ENCODE assay signal across 22 cellular contexts in the genomic region with DNA sequence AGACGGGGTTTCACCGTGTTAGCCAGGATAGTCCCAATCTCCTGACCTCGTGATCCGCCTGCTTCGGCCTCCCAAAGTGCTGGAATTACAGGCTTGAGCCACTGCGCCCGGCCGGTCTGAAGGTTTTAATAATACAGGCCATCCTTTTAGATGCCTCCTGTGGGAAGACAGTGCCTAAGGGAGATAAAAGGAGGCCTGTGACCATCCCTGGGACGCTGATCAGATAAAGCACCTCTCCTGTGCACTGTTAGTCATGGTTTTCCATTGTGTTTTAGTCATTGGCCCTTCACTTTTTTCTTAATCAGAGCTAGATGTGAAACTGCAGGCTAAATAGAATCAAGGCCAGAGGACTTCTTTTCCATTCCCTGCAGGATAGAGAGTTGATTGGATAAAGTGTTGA. TPM values are rescaled to one million over a fixed set of nuclear protein-coding genes. Genes with fewer than 3 reads are reported as not detected.
DNase-seq lines count a peak whose midpoint lies in the region; ATAC-seq, FAIRE-seq and TF ChIP-seq lines count a peak whose summit lies in the region.
"Had no signal": no experiment of that assay in that cellular context is flagged by ENCODE, and none has a peak within 500 bp of the region (broad histone marks: within the 10 kb centered on the region; RNA-seq: fewer than 3 reads in every experiment).

No MANE protein-coding gene starts in this region.

- no peak overlapping the region for H3K4me3 ChIP-seq in K562
- H3K4me3 ChIP-seq in GM23338, result no peak overlapping the region

- POLR2A ChIA-PET in activated CD4-positive, alpha-beta T cell treated with anti-CD3 and anti-CD28 coated beads for 36 hours (lab: Charles Lee), result interaction anchor here (0.6 kb wide), 1 partner anchor 137 kb away, joined by 3 read pairs; the partner anchor contains the start of gene POP5
- POLR2A ChIA-PET in K562 (lab: Yijun Ruan, JAX), result no interaction called here

- TF ChIP-seq CTCF in VCaP (conservative IDR thresholded peaks at IDR 0.05) (no peak), K562 (IDR thresholded peaks at IDR 0.05 in 2 of 3, conservative IDR thresholded peaks at IDR 0.05 in 1 of 3; ENCODE audit: insufficient read depth in 2 of 3, low read depth in 1 of 3, low read length in 3 of 3) (no peak), nephron (IDR thresholded peaks at IDR 0.05; ENCODE audit: unreplicated experiment in 3 of 3) (no peak), GM23338 (conservative IDR thresholded peaks at IDR 0.05; ENCODE audit: low read depth in 2 of 2) (no peak)

- no peak overlapping the region for H3K4me3 Mint-ChIP-seq in activated CD4-positive, alpha-beta T cell treated with anti-CD3 and anti-CD28 coated beads for 36 hours
- H3K4me3 Mint-ChIP-seq in nephron, result no peak overlapping the region
- no peak overlapping the region for H3K4me3 Mint-ChIP-seq in GM23338

- H3K79me2 ChIP-seq in K562 (ENCODE audit: control insufficient read depth, insufficient read depth, low read length) (no peaks in the 10 kb centered on the region), GM23338 (replicated peaks; ENCODE audit: insufficient read depth) (peaks cover 18% of the 10 kb centered on the region; the same call in 1 of the 2 replicates)

- H3K9ac ChIP-seq in K562 (ENCODE audit: insufficient read depth in 1 of 2, low read depth in 2 of 2, low read length in 2 of 2), result no peak overlapping the region

- peaks cover 69% of the 10 kb centered on the region for H3K36me3 Mint-ChIP-seq in activated CD4-positive, alpha-beta T cell treated with anti-CD3 and anti-CD28 coated beads for 36 hours (ENCODE audit: low read depth)
- peaks cover 76% of the 10 kb centered on the region for H3K36me3 Mint-ChIP-seq in nephron (ENCODE audit: low read depth)
- H3K36me3 Mint-ChIP-seq in GM23338 (ENCODE audit: low read depth), result peaks cover 93% of the 10 kb centered on the region

- H3K9me3 ChIP-seq in K562 (replicated peaks; ENCODE audit: control insufficient read depth, insufficient read depth, low read depth, low read length), result no peaks in the 10 kb centered on the region

- H3K4me2 ChIP-seq in K562 (ENCODE audit: insufficient read depth, low read length), result no peak overlapping the region
- no peak overlapping the region for H3K4me2 ChIP-seq in GM23338

- DNase-seq in activated CD4-positive, alpha-beta T cell treated with anti-CD3 and anti-CD28 coated beads for 36 hours, result no peak
- no peak for DNase-seq in activated CD4-positive, alpha-beta T cell treated with anti-CD3 and anti-CD28 coated beads, Interleukin-2, amount 50 U/mL, for 1 hour
- DNase-seq in K562 (ENCODE audit: extremely low read depth in 1 of 4, low spot score in 3 of 4), result no peak
- no peak for DNase-seq in GM23338 (ENCODE audit: low spot score)
- DNase-seq in SIG-M5 (lab: John Stamatoyannopoulos, UW), result no peak
- no peak for DNase-seq in DMS153 (lab: John Stamatoyannopoulos, UW)
- DNase-seq: 8988T, ACHN, Karpas-422, NCI-H1092, NCI-H1417 treated with DMSO at 0.1 percent for 48 hours, NCI-H1694 treated with DMSO at 0.1 percent for 48 hours, NCI-H2081, NCI-H2227 treated with DMSO at 0.1 percent for 48 hours, NCI-H69, RPMI8226, SHP77 had no signal

- no peaks in the 10 kb centered on the region for H3K9me2 ChIP-seq in GM23338 (ENCODE audit: insufficient read depth)

- H2AFZ ChIP-seq in K562 (ENCODE audit: low read depth, low read length) (no peak overlapping the region), GM23338 (no peak overlapping the region)

- H3K9me3 Mint-ChIP-seq in activated CD4-positive, alpha-beta T cell treated with anti-CD3 and anti-CD28 coated beads for 36 hours (ENCODE audit: low read depth), result no peaks in the 10 kb centered on the region
- H3K9me3 Mint-ChIP-seq in nephron (no peaks in the 10 kb centered on the region), GM23338 (no peaks in the 10 kb centered on the region)
- H3K9me3 Mint-ChIP-seq: IgD-negative memory B cell had no signal

- no peak for TF ChIP-seq RAD21 in K562 (CRISPR knock-in tag; conservative IDR thresholded peaks at IDR 0.05 in 1 of 2, IDR thresholded peaks at IDR 0.05 in 1 of 2)

- peak overlapping the region; percentile 38 for H3K27ac Mint-ChIP-seq in activated CD4-positive, alpha-beta T cell treated with anti-CD3 and anti-CD28 coated beads for 36 hours
- peak overlapping the region in 2 of 3 experiments; percentile 9 to 98 for H3K27ac Mint-ChIP-seq in nephron
- no peak overlapping the region for H3K27ac Mint-ChIP-seq in GM23338

- H3K27ac ChIP-seq in VCaP (peak overlapping the region; percentile 44; the same call in 1 of the 2 replicates), K562 (ENCODE audit: extremely low read depth, low read depth, low read length) (no peak overlapping the region), GM23338 (ENCODE audit: low read depth) (no peak overlapping the region)
- H3K27ac ChIP-seq: HL-60 had no signal

- H3K27me3 Mint-ChIP-seq in activated CD4-positive, alpha-beta T cell treated with anti-CD3 and anti-CD28 coated beads for 36 hours, result no peaks in the 10 kb centered on the region
- H3K27me3 Mint-ChIP-seq in nephron (ENCODE audit: low read depth) (no peaks in the 10 kb centered on the region), GM23338 (ENCODE audit: insufficient read depth, low read depth, poor library complexity) (peaks cover 7% of the 10 kb centered on the region)
- H3K27me3 Mint-ChIP-seq: IgD-negative memory B cell had no signal

- CTCF ChIA-PET in activated CD4-positive, alpha-beta T cell treated with anti-CD3 and anti-CD28 coated beads for 36 hours (lab: Charles Lee), result interaction anchor here (0.6 to 0.7 kb wide), 2 partner anchors 9 to 180 kb away, joined by 3 read pairs; no protein-coding TSS in a partner anchor
- CTCF ChIA-PET in K562 (lab: Yijun Ruan, JAX; ENCODE audit: low intra/inter-chr PET ratio), result no interaction called here

- H3K9me1 ChIP-seq in K562 (ENCODE audit: control insufficient read depth, insufficient read depth, low read length), result no peaks in the 10 kb centered on the region

- peaks cover 7% of the 10 kb centered on the region; the same call in 1 of the 2 replicates for H3F3A ChIP-seq in GM23338 (replicated peaks; ENCODE audit: low read depth)

- TF ChIP-seq EP300 in K562 (IDR thresholded peaks at IDR 0.05; ENCODE audit: low read length), result no peak

- no peak for ATAC-seq in activated CD4-positive, alpha-beta T cell treated with anti-CD3 and anti-CD28 coated beads for 36 hours
- ATAC-seq in K562 (no peak), GM23338 (no peak)

- FAIRE-seq in K562 (lab: Jason Lieb, UNC), result no peak
- FAIRE-seq: H54 had no signal

- intact Hi-C loops in activated CD4-positive, alpha-beta T cell treated with anti-CD3 and anti-CD28 coated beads for 36 hours (cut with DNase I, micrococcal nuclease), result loop anchor here in 1 of 2 experiments (10.0 kb wide), 1 partner anchor 393 kb away; the partner anchor contains the start of gene PLA2G1B
- intact Hi-C loops in K562 (cut with micrococcal nuclease), result no loop called here

- H3K36me3 ChIP-seq in K562 (ENCODE audit: control insufficient read depth, insufficient read depth, low read length) (peaks cover 87% of the 10 kb centered on the region), GM23338 (ENCODE audit: insufficient read depth) (peaks cover 61% of the 10 kb centered on the region)

- no peaks in the 10 kb centered on the region for H3K27me3 ChIP-seq in K562 (ENCODE audit: control insufficient read depth in 2 of 2, insufficient read depth in 2 of 2, low read length in 2 of 2)
- H3K27me3 ChIP-seq in GM23338 (ENCODE audit: insufficient read depth), result no peaks in the 10 kb centered on the region

- H3K4me1 Mint-ChIP-seq in activated CD4-positive, alpha-beta T cell treated with anti-CD3 and anti-CD28 coated beads for 36 hours, result peaks cover 22% of the 10 kb centered on the region
- H3K4me1 Mint-ChIP-seq in nephron (peaks cover 5% of the 10 kb centered on the region), GM23338 (peaks cover 2% of the 10 kb centered on the region)

- peaks cover 8% of the 10 kb centered on the region; the same call in 1 of the 2 replicates for H4K20me1 ChIP-seq in K562 (replicated peaks; ENCODE audit: control insufficient read depth, insufficient read depth, low read length)
- peaks cover 26% of the 10 kb centered on the region for H4K20me1 ChIP-seq in GM23338 (replicated peaks; ENCODE audit: insufficient read depth)

- BruUV-seq in K562 (replicated peaks; lab: Mats Ljungman, UMichigan), result no TSS peak

- in situ Hi-C loops in K562 (cut with MboI), result no loop called here

- no peak for TF ChIP-seq POLR2A in K562 (conservative IDR thresholded peaks at IDR 0.05)

- H3K4me1 ChIP-seq in K562 (replicated peaks in 1 of 2; ENCODE audit: control insufficient read depth in 2 of 2, insufficient read depth in 2 of 2, low read length in 2 of 2), result peaks cover 22 to 32% of the 10 kb centered on the region in 2 experiments; a peak in 4 of 5 replicates
- no peaks in the 10 kb centered on the region for H3K4me1 ChIP-seq in GM23338 (ENCODE audit: insufficient read depth)

- WGBS in K562 (ENCODE audit: insufficient coverage, low coverage, missing lambda C conversion rate), result 73% methylated on average over 9 of the region's 9 CpGs

RNA-seq across cellular contexts. Expression of gene ACADS, which starts 7.6 kb away (rescaled TPM):
- total RNA-seq in activated CD4-positive, alpha-beta T cell treated with anti-CD3 and anti-CD28 coated beads for 36 hours, result 10 to 100 TPM; 10.1 to 17.4 TPM
- 6.2 and 32.9 TPM in 2 replicates for total RNA-seq in K562 (2011; cell fraction: chromatin; rRNA removed; ENCODE audit: low replicate concordance)
- 34.2 and 46.8 TPM in 2 replicates for total RNA-seq in K562 (2011; cell fraction: nucleolus; rRNA removed)
- total RNA-seq in K562 (2011; cell fraction: nucleoplasm; rRNA removed), result 17.8 and 18.3 TPM in 2 replicates
- total RNA-seq in K562 (2014; rRNA removed) (20.2 and 20.3 TPM in 2 replicates), K562 (2014; rRNA removed; fragmentation: Illumina TruSeq; extraction: Trizol) (2.1 and 3.1 TPM in 2 replicates), K562 (2015; rRNA removed; fragmentation: Illumina TruSeq; extraction: Trizol) (8.8 and 9.0 TPM in 2 replicates), K562 (2021) (17.2 and 18.5 TPM in 2 replicates)
- polyA plus RNA-seq in K562 (2011; rRNA removed) (13.6 and 14.1 TPM in 2 replicates), K562 (2014; fragmentation: Illumina TruSeq; extraction: Trizol) (3.3 and 8.3 TPM in 2 replicates), K562 (2014; fragmentation: Nextera tagmentation; extraction: Ambion mirVana) (under 1 TPM; 0.06 to 0.14 TPM), K562 (2014; rRNA removed) (18.3 and 20.3 TPM in 2 replicates), GM23338 (2016; fragmentation: Nextera tagmentation; extraction: Ambion mirVana) (3.1 and 4.2 TPM in 2 replicates)
- 15.7 and 34.6 TPM in 2 replicates for polyA plus RNA-seq in K562 (2011; cell fraction: cytosol; rRNA removed)
- 34.9 and 56.3 TPM in 2 replicates for polyA plus RNA-seq in K562 (2011; cell fraction: nucleus; rRNA removed)
- polyA plus RNA-seq in K562 (2012), result 10.1 and 22.2 TPM in 2 replicates
- 2.3 and 3.0 TPM in 2 replicates for polyA minus RNA-seq in K562 (2011; rRNA and poly(A)+ RNA removed)
- 10.6 and 11.6 TPM in 2 replicates for polyA minus RNA-seq in K562 (2011; cell fraction: cytosol; rRNA and poly(A)+ RNA removed)
- polyA minus RNA-seq in K562 (2011; cell fraction: nucleus; rRNA and poly(A)+ RNA removed), result 11.1 and 14.4 TPM in 2 replicates
- total RNA-seq in GM23338 (2014; rRNA removed; shearing (Covaris generic)), result 5.7 and 7.7 TPM in 2 replicates

RNA-seq across cellular contexts. Expression of gene UNC119B, which starts 7.8 kb away (rescaled TPM):
- 10 to 100 TPM; 20.1 to 26.6 TPM for total RNA-seq in activated CD4-positive, alpha-beta T cell treated with anti-CD3 and anti-CD28 coated beads for 36 hours
- total RNA-seq in K562 (2011; cell fraction: chromatin; rRNA removed; ENCODE audit: low replicate concordance), result 18.7 and 28.7 TPM in 2 replicates
- 23.0 and 27.2 TPM in 2 replicates for total RNA-seq in K562 (2011; cell fraction: nucleolus; rRNA removed)
- total RNA-seq in K562 (2011; cell fraction: nucleoplasm; rRNA removed), result 21.1 and 23.8 TPM in 2 replicates
- 14.6 and 15.1 TPM in 2 replicates for total RNA-seq in K562 (2014; rRNA removed)
- total RNA-seq in K562 (2014; rRNA removed; fragmentation: Illumina TruSeq; extraction: Trizol), result 11.9 and 13.8 TPM in 2 replicates
- total RNA-seq in K562 (2015; rRNA removed; fragmentation: Illumina TruSeq; extraction: Trizol), result 9.2 and 9.3 TPM in 2 replicates
- total RNA-seq in K562 (2021), result 22.2 and 25.0 TPM in 2 replicates
- 26.5 and 34.5 TPM in 2 replicates for polyA plus RNA-seq in K562 (2011; rRNA removed)
- 23.8 and 27.8 TPM in 2 replicates for polyA plus RNA-seq in K562 (2011; cell fraction: cytosol; rRNA removed)
- polyA plus RNA-seq in K562 (2011; cell fraction: nucleus; rRNA removed), result 28.8 and 32.2 TPM in 2 replicates
- polyA plus RNA-seq in K562 (2012), result 17.9 and 20.1 TPM in 2 replicates
- polyA plus RNA-seq in K562 (2014; fragmentation: Illumina TruSeq; extraction: Trizol), result 16.5 and 19.5 TPM in 2 replicates
- polyA plus RNA-seq in K562 (2014; fragmentation: Nextera tagmentation; extraction: Ambion mirVana), result 1 to 10 TPM; 4.0 to 6.5 TPM
- polyA plus RNA-seq in K562 (2014; rRNA removed), result 20.2 and 21.6 TPM in 2 replicates
- 28.0 and 45.8 TPM in 2 replicates for polyA minus RNA-seq in K562 (2011; rRNA and poly(A)+ RNA removed)
- polyA minus RNA-seq in K562 (2011; cell fraction: cytosol; rRNA and poly(A)+ RNA removed), result 13.2 and 21.8 TPM in 2 replicates
- polyA minus RNA-seq in K562 (2011; cell fraction: nucleus; rRNA and poly(A)+ RNA removed), result 17.6 and 18.5 TPM in 2 replicates
- 48.2 and 51.3 TPM in 2 replicates for total RNA-seq in GM23338 (2014; rRNA removed; shearing (Covaris generic))
- 9.9 and 11.7 TPM in 2 replicates for polyA plus RNA-seq in GM23338 (2016; fragmentation: Nextera tagmentation; extraction: Ambion mirVana)

RNA-seq across cellular contexts. Expression of gene MLEC, which starts 31.1 kb away (rescaled TPM):
- total RNA-seq in activated CD4-positive, alpha-beta T cell treated with anti-CD3 and anti-CD28 coated beads for 36 hours, result 10 to 100 TPM; 70.6 to 89.5 TPM
- total RNA-seq in K562 (2011; cell fraction: chromatin; rRNA removed; ENCODE audit: low replicate concordance), result 88.8 and 90.6 TPM in 2 replicates
- 52.4 and 69.7 TPM in 2 replicates for total RNA-seq in K562 (2011; cell fraction: nucleolus; rRNA removed)
- total RNA-seq in K562 (2011; cell fraction: nucleoplasm; rRNA removed), result 97.0 and 104 TPM in 2 replicates
- total RNA-seq in K562 (2014; rRNA removed) (57.8 and 63.6 TPM in 2 replicates), K562 (2014; rRNA removed; fragmentation: Illumina TruSeq; extraction: Trizol) (90.7 and 93.1 TPM in 2 replicates), K562 (2015; rRNA removed; fragmentation: Illumina TruSeq; extraction: Trizol) (102 and 108 TPM in 2 replicates), K562 (2021) (92.9 and 104 TPM in 2 replicates)
- polyA plus RNA-seq in K562 (2011; rRNA removed) (40.2 and 51.9 TPM in 2 replicates), K562 (2014; fragmentation: Illumina TruSeq; extraction: Trizol) (73.7 and 94.6 TPM in 2 replicates), K562 (2014; fragmentation: Nextera tagmentation; extraction: Ambion mirVana) (10 to 100 TPM; 18.5 to 20.5 TPM), K562 (2014; rRNA removed) (40.9 and 45.3 TPM in 2 replicates), GM23338 (2016; fragmentation: Nextera tagmentation; extraction: Ambion mirVana) (257 and 264 TPM in 2 replicates)
- polyA plus RNA-seq in K562 (2011; cell fraction: cytosol; rRNA removed), result 11.9 and 30.2 TPM in 2 replicates
- 22.8 and 31.1 TPM in 2 replicates for polyA plus RNA-seq in K562 (2011; cell fraction: nucleus; rRNA removed)
- polyA plus RNA-seq in K562 (2012), result 51.4 and 67.7 TPM in 2 replicates
- 68.4 and 73.2 TPM in 2 replicates for polyA minus RNA-seq in K562 (2011; rRNA and poly(A)+ RNA removed)
- polyA minus RNA-seq in K562 (2011; cell fraction: cytosol; rRNA and poly(A)+ RNA removed), result 40.9 and 51.9 TPM in 2 replicates
- polyA minus RNA-seq in K562 (2011; cell fraction: nucleus; rRNA and poly(A)+ RNA removed), result 6.3 and 17.9 TPM in 2 replicates
- total RNA-seq in GM23338 (2014; rRNA removed; shearing (Covaris generic)), result 217 and 225 TPM in 2 replicates
